8 cellular contexts compared by ENCODE assay signal in the genomic region with DNA sequence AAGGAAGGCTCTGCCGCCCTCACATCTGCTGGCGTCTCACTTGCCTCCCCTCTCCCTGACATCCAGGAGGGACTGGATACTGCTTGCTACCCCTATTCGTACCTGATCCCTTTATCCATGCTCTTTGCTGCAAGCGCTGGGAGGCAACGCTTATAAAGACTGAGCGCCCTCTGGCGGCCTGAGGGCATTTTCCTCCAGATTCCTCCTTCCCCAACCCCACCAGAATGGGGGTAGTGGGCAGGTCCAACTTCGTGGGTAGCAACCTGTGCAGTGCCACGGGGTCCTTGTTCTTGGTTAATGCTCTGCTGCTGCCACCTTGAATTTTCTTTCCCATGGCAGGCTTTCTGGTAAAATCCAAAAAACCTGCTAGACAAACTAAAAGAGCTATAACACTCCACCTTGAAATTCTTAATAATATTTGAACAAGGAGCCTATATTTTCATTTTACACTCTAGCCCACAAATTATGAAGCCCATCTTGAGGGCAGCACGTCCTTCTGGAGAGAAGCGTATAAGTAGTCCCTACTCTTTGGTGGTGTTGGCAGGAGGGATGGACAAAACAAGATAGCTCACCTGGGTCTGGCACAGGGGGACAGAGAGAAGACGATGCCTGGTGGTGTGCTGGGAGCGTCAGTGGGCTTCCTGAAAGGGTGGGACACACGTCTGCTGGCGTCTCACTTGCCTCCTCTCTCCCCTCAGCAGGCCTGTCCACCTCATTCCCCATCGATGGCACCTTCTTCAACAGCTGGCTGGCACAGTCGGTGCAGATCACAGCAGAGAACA. TPM values are rescaled to one million over a fixed set of nuclear protein-coding genes. Genes with fewer than 3 reads are reported as not detected.
A peak's percentile ranks its signal among the peaks of the same experiment; 100 is the strongest.
DNase-seq lines count a peak whose midpoint lies in the region; ATAC-seq and TF ChIP-seq lines count a peak whose summit lies in the region.

No MANE protein-coding gene starts in this region.

- H3K9ac ChIP-seq in PC-3 (ENCODE audit: low read length), result no peak overlapping the region

- BruUV-seq in PC-3 (replicated peaks; lab: Mats Ljungman, UMichigan), result no TSS peak

- H3K27me3 ChIP-seq in PC-3 (ENCODE audit: low read length), result no peaks in the 10 kb centered on the region
- H3K27me3 ChIP-seq in esophagus squamous epithelium, result no peaks in the 10 kb centered on the region

- no peak overlapping the region for H2AFZ ChIP-seq in PC-3 (ENCODE audit: low read length)

- TF ChIP-seq RAD21 in Ishikawa (IDR thresholded peaks at IDR 0.05; ENCODE audit: low read depth), result peak; percentile 94

- no peaks in the 10 kb centered on the region for H3K9me3 Mint-ChIP-seq in natural killer cell
- no peaks in the 10 kb centered on the region for H3K9me3 Mint-ChIP-seq in stimulated activated naive B cell treated with anti-CD40 and anti-IgM and Interleukin-4, amounts not matched to agents 10 μg/mL and 1 μg/mL and 100 μg/mL, for 72 hours

- no peak overlapping the region for H3K4me2 ChIP-seq in PC-3 (ENCODE audit: low read length)

- POLR2A ChIA-PET in PC-3 (lab: Charles Lee; ENCODE audit: unreplicated experiment), result no interaction called here

- no peaks in the 10 kb centered on the region for H3K27me3 Mint-ChIP-seq in natural killer cell (ENCODE audit: low read depth in 2 of 2)
- H3K27me3 Mint-ChIP-seq in stimulated activated naive B cell treated with anti-CD40 and anti-IgM and Interleukin-4, amounts not matched to agents 10 μg/mL and 1 μg/mL and 100 μg/mL, for 72 hours, result no peaks in the 10 kb centered on the region

- no peaks in the 10 kb centered on the region for H3K36me3 Mint-ChIP-seq in natural killer cell
- H3K36me3 Mint-ChIP-seq in stimulated activated naive B cell treated with anti-CD40 and anti-IgM and Interleukin-4, amounts not matched to agents 10 μg/mL and 1 μg/mL and 100 μg/mL, for 72 hours, result peaks cover 49 to 63% of the 10 kb centered on the region in 2 donors

- 33 to 36% methylated on average over 14 of the region's 17 CpGs for WGBS in esophagus squamous epithelium, 2 donors

- H3K4me3 Mint-ChIP-seq in natural killer cell, result no peak overlapping the region
- peak overlapping the region; percentile 10 to 22 for H3K4me3 Mint-ChIP-seq in stimulated activated naive B cell treated with anti-CD40 and anti-IgM and Interleukin-4, amounts not matched to agents 10 μg/mL and 1 μg/mL and 100 μg/mL, for 72 hours

- H3K36me3 ChIP-seq in PC-3 (ENCODE audit: low read depth, low read length) (peaks cover 14% of the 10 kb centered on the region; the same call in 1 of the 2 replicates), esophagus squamous epithelium (peaks cover 23 to 88% (median 46%) of the 10 kb centered on the region in 3 donors)

- DNase-seq in DMS 273 treated with DMSO at 0.1 percent for 48 hours (lab: John Stamatoyannopoulos, UW) (peak; percentile 20), PC-3 (peak; percentile 80), activated T-cell treated with anti-CD3 and anti-CD28 coated beads for 4 hours (peak; percentile 66), esophagus squamous epithelium (lab: John Stamatoyannopoulos, UW) (no peak), natural killer cell (peak; percentile 74)
- peak; percentile 62 for DNase-seq in stimulated activated naive B cell treated with anti-CD40 and anti-IgM and Interleukin-4, amounts not matched to agents 10 μg/mL and 1 μg/mL and 100 μg/mL, for 72 hours

- H3K4me1 ChIP-seq in PC-3 (ENCODE audit: insufficient read depth, low read length) (no peaks in the 10 kb centered on the region; the same call in 1 of the 2 replicates), esophagus squamous epithelium (peaks cover 0 to 55% (median 33%) of the 10 kb centered on the region in 3 donors)

- ATAC-seq in PC-3, result peak; percentile 68
- ATAC-seq in natural killer cell, result peak; percentile 69 to 90 (median 74)
- ATAC-seq in stimulated activated naive B cell treated with anti-CD40 and anti-IgM and Interleukin-4, amounts not matched to agents 10 μg/mL and 1 μg/mL and 100 μg/mL, for 72 hours (replicated peaks), result peak; percentile 76 to 78
- no peak for ATAC-seq in HG03135 (IDR thresholded peaks at IDR 0.05; ENCODE audit: unreplicated experiment)

- H3K79me2 ChIP-seq in PC-3 (ENCODE audit: low read length), result no peaks in the 10 kb centered on the region

- H3K9me3 ChIP-seq in PC-3 (ENCODE audit: low read length) (no peaks in the 10 kb centered on the region), esophagus squamous epithelium (no peaks in the 10 kb centered on the region)

- H3K4me1 Mint-ChIP-seq in natural killer cell, result peaks cover 28 to 31% of the 10 kb centered on the region in 2 donors
- H3K4me1 Mint-ChIP-seq in stimulated activated naive B cell treated with anti-CD40 and anti-IgM and Interleukin-4, amounts not matched to agents 10 μg/mL and 1 μg/mL and 100 μg/mL, for 72 hours, result peaks cover 23 to 38% of the 10 kb centered on the region in 2 donors

- H3K9me2 ChIP-seq in PC-3 (replicated peaks; ENCODE audit: low read length), result no peaks in the 10 kb centered on the region

- no peaks in the 10 kb centered on the region for H3F3A ChIP-seq in PC-3 (ENCODE audit: low read length, unreplicated experiment)

- TF ChIP-seq POLR2A in esophagus squamous epithelium (IDR thresholded peaks at IDR 0.05), result no peak

- peak overlapping the region; percentile 70 to 73 for H3K27ac Mint-ChIP-seq in natural killer cell
- peak overlapping the region; percentile 78 for H3K27ac Mint-ChIP-seq in stimulated activated naive B cell treated with anti-CD40 and anti-IgM and Interleukin-4, amounts not matched to agents 10 μg/mL and 1 μg/mL and 100 μg/mL, for 72 hours

- CTCF ChIA-PET in PC-3 (lab: Charles Lee), result no interaction called here

- H3K4me3 ChIP-seq in PC-3 (ENCODE audit: low read length) (no peak overlapping the region), esophagus squamous epithelium (no peak overlapping the region)

- no peak overlapping the region for H3K27ac ChIP-seq in PC-3 (ENCODE audit: low read length)
- H3K27ac ChIP-seq in esophagus squamous epithelium, result no peak overlapping the region

- TF ChIP-seq CTCF in PC-3 (conservative IDR thresholded peaks at IDR 0.05; ENCODE audit: low read depth, low read length), result peak; percentile 84
- peak; percentile 68 to 82 (median 78) for TF ChIP-seq CTCF in esophagus squamous epithelium (IDR thresholded peaks at IDR 0.05)
- peak; percentile 78 for TF ChIP-seq CTCF in natural killer cell (IDR thresholded peaks at IDR 0.05)

- no peaks in the 10 kb centered on the region for H4K20me1 ChIP-seq in PC-3 (ENCODE audit: low read length)

- intact Hi-C loops in PC-3 (cut with micrococcal nuclease), result loop anchor here (2.0 kb wide), 1 partner anchor 49 kb away; no protein-coding TSS in a partner anchor
- intact Hi-C loops in esophagus squamous epithelium (cut with DNase I), result loop anchor here (5.0 kb wide), 2 partner anchors 171 to 271 kb away; no protein-coding TSS in a partner anchor
- intact Hi-C loops in natural killer cell (cut with micrococcal nuclease), result loop anchor here (2.0 kb wide), 2 partner anchors 51 to 275 kb away; no protein-coding TSS in a partner anchor

- no peak for TF ChIP-seq EP300 in Ishikawa (IDR thresholded peaks at IDR 0.05; ENCODE audit: borderline replicate concordance)

TF ChIP-seq in Ishikawa, 13 proteins besides CTCF, POLR2A, EP300 and RAD21 (continues in another document):
- no peak for TF ChIP-seq USF1 (IDR thresholded peaks at IDR 0.05)
- TF ChIP-seq FOXM1 (IDR thresholded peaks at IDR 0.05; ENCODE audit: borderline replicate concordance, low read depth), result no peak
- TF ChIP-seq, protein P1, sequence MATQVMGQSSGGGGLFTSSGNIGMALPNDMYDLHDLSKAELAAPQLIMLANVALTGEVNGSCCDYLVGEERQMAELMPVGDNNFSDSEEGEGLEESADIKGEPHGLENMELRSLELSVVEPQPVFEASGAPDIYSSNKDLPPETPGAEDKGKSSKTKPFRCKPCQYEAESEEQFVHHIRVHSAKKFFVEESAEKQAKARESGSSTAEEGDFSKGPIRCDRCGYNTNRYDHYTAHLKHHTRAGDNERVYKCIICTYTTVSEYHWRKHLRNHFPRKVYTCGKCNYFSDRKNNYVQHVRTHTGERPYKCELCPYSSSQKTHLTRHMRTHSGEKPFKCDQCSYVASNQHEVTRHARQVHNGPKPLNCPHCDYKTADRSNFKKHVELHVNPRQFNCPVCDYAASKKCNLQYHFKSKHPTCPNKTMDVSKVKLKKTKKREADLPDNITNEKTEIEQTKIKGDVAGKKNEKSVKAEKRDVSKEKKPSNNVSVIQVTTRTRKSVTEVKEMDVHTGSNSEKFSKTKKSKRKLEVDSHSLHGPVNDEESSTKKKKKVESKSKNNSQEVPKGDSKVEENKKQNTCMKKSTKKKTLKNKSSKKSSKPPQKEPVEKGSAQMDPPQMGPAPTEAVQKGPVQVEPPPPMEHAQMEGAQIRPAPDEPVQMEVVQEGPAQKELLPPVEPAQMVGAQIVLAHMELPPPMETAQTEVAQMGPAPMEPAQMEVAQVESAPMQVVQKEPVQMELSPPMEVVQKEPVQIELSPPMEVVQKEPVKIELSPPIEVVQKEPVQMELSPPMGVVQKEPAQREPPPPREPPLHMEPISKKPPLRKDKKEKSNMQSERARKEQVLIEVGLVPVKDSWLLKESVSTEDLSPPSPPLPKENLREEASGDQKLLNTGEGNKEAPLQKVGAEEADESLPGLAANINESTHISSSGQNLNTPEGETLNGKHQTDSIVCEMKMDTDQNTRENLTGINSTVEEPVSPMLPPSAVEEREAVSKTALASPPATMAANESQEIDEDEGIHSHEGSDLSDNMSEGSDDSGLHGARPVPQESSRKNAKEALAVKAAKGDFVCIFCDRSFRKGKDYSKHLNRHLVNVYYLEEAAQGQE (IDR thresholded peaks at IDR 0.05; ENCODE audit: low read depth), result no peak
- no peak for TF ChIP-seq TEAD4 (IDR thresholded peaks at IDR 0.05)
- TF ChIP-seq MAX (IDR thresholded peaks at IDR 0.05), result no peak
- no peak for TF ChIP-seq TCF12 (IDR thresholded peaks at IDR 0.05; ENCODE audit: low read depth)
- no peak for TF ChIP-seq YY1 (IDR thresholded peaks at IDR 0.05; ENCODE audit: low read depth)
- TF ChIP-seq CEBPB (IDR thresholded peaks at IDR 0.05), result no peak
- no peak for TF ChIP-seq ZBTB7A (IDR thresholded peaks at IDR 0.05; ENCODE audit: low read depth)
- no peak for TF ChIP-seq EGR1 (IDR thresholded peaks at IDR 0.05)

RNA-seq across cellular contexts. Expression of gene JADE2, which starts 52.5 kb away (rescaled TPM):
- total RNA-seq in PC-3 (2014; rRNA removed) (33.2 and 42.3 TPM in 2 replicates), esophagus squamous epithelium (10 to 100 TPM in 3 of 4 donors, 1 to 10 TPM in 1; 9.1 to 32.8 (median 14.9) TPM), natural killer cell (100 to 1,000 TPM; 130 to 174 (median 173) TPM)

RNA-seq across cellular contexts. Expression of gene SAR1B, which starts 54.6 kb away (rescaled TPM):
- total RNA-seq in PC-3 (2014; rRNA removed) (29.1 and 68.4 TPM in 2 replicates), esophagus squamous epithelium (10 to 100 TPM; 28.6 to 63.2 (median 34.4) TPM), natural killer cell (10 to 100 TPM; 36.2 to 50.2 (median 41.2) TPM)
